8 cellular contexts compared by ENCODE assay signal in the genomic region with DNA sequence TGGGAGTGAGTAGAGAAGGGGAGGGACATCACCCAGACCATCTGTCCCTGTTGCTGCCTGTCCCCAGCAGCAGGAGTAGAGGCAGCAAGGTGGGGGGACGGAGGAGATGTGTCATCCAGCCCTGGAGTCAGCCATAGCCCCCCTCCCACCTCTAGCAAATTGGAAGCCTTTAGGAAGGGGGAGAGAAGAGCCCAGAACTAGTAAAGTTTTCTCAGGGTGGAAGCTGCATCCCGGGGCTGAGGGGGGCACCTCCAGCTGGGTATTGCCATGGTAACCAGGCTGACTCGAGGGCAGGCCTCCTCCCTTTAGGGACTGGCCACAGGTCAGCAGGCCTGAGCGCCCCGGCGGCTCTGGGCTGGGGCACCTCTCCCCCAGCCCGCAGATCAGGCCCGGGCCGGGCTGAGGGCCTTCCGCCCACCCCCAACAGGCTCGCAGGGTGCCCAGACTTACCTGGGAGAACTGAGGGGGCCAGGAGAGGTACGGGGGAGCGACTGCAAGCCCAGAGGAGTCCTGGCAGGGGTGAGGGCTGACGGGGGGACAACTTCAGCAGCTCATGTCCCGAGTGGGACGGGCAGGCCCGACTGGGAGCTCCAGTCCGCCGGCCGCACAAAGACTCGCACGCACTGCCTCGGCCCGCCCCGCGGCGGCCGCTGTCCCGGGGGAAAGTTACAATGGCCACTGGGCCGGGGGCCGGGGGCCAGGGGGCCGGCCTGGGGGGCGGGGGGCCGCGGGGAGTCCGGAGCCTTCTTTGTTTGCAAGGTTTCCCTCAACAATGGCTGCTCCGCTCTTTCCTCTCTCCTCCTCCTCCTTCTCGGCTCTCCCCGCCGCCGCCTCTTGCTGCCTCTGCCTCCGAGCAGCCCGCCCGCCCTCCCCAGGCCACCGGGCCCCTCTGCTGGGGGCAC. TPM values are rescaled to one million over a fixed set of nuclear protein-coding genes. Genes with fewer than 3 reads are reported as not detected.
A peak's percentile ranks its signal among the peaks of the same experiment; 100 is the strongest.
DNase-seq lines count a peak whose midpoint lies in the region; ATAC-seq, FAIRE-seq and TF ChIP-seq lines count a peak whose summit lies in the region.

No MANE protein-coding gene starts in this region.

- peak; percentile 70 for FAIRE-seq in K562 (lab: Jason Lieb, UNC)

- in situ Hi-C loops in K562 (cut with MboI): no loop called here

- no peaks in the 10 kb centered on the region for H3K9me2 ChIP-seq in MM.1S (replicated peaks; ENCODE audit: insufficient read depth, low read length)

- CTCF ChIA-PET in CD4-positive, alpha-beta T cell (lab: Charles Lee): interaction anchor here (0.5 to 1.4 kb wide), 4 partner anchors 10 to 55 kb away, joined by 3 to 4 read pairs (median 4); no protein-coding TSS in a partner anchor
- CTCF ChIA-PET in K562 (lab: Yijun Ruan, JAX; ENCODE audit: low intra/inter-chr PET ratio): interaction anchor here (0.6 kb wide), 1 partner anchor 274 kb away, joined by 3 read pairs; no protein-coding TSS in a partner anchor

- H3K27me3 ChIP-seq in CD4-positive, alpha-beta T cell (ENCODE audit: control insufficient read depth, insufficient read depth, low read length): no peaks in the 10 kb centered on the region
- no peaks in the 10 kb centered on the region for H3K27me3 ChIP-seq in MM.1S (replicated peaks; ENCODE audit: insufficient read depth, low read length)
- H3K27me3 ChIP-seq in K562 (ENCODE audit: control insufficient read depth in 2 of 2, insufficient read depth in 2 of 2, low read length in 2 of 2): no peaks in the 10 kb centered on the region

- POLR2A ChIA-PET in CD4-positive, alpha-beta T cell (lab: Charles Lee): interaction anchor here (1.0 to 2.6 kb wide), 7 partner anchors 10 to 280 kb away, joined by 3 to 12 read pairs (median 3); partner anchors contain the start of genes ARMH3 and PPRC1
- POLR2A ChIA-PET in K562 (lab: Yijun Ruan, JAX): interaction anchor here (0.5 to 4.1 kb wide), 3 partner anchors 11 to 322 kb away, joined by 3 to 27 read pairs (median 3); no protein-coding TSS in a partner anchor

- H3K79me2 ChIP-seq in MM.1S (ENCODE audit: low read length): peaks cover 68% of the 10 kb centered on the region
- H3K79me2 ChIP-seq in K562 (ENCODE audit: control insufficient read depth, insufficient read depth, low read length): peaks cover 99% of the 10 kb centered on the region

- H3K9ac ChIP-seq in MM.1S (ENCODE audit: low read length) (peak overlapping the region; percentile 69; the same call in 1 of the 2 replicates), K562 (ENCODE audit: insufficient read depth in 1 of 2, low read depth in 2 of 2, low read length in 2 of 2) (peak overlapping the region; percentile 91 to 94)

- H3K4me1 ChIP-seq in MM.1S (ENCODE audit: low read length) (peaks cover 35% of the 10 kb centered on the region), K562 (replicated peaks in 1 of 2; ENCODE audit: control insufficient read depth in 2 of 2, insufficient read depth in 2 of 2, low read length in 2 of 2) (peaks cover 42 to 47% of the 10 kb centered on the region in 2 experiments)

- H3K27me3 Mint-ChIP-seq in CD4-positive, alpha-beta T cell: no peaks in the 10 kb centered on the region
- H3K27me3 Mint-ChIP-seq in stimulated activated naive CD8-positive, alpha-beta T cell treated with anti-CD3 and anti-CD28 coated beads, Interleukin-15, Interleukin-2, amounts not matched to agents 100 ng/mL and 50 ng/mL, for 24 hours: no peaks in the 10 kb centered on the region

- no peak for TF ChIP-seq RAD21 in K562 (CRISPR knock-in tag; conservative IDR thresholded peaks at IDR 0.05 in 1 of 2, IDR thresholded peaks at IDR 0.05 in 1 of 2)

- no peak for TF ChIP-seq CTCF in CD4-positive, alpha-beta T cell (IDR thresholded peaks at IDR 0.05)
- TF ChIP-seq CTCF in MM.1S (IDR thresholded peaks at IDR 0.05; ENCODE audit: low read length) (no peak), K562 (IDR thresholded peaks at IDR 0.05 in 2 of 3, conservative IDR thresholded peaks at IDR 0.05 in 1 of 3; ENCODE audit: insufficient read depth in 2 of 3, low read depth in 1 of 3, low read length in 3 of 3) (no peak)

- H3K9me3 ChIP-seq in CD4-positive, alpha-beta T cell (ENCODE audit: control insufficient read depth, low read length): no peaks in the 10 kb centered on the region
- H3K9me3 ChIP-seq in MM.1S (replicated peaks; ENCODE audit: insufficient read depth, low read length) (no peaks in the 10 kb centered on the region), K562 (replicated peaks; ENCODE audit: control insufficient read depth, insufficient read depth, low read depth, low read length) (no peaks in the 10 kb centered on the region)

- H3K36me3 Mint-ChIP-seq in CD4-positive, alpha-beta T cell (ENCODE audit: low read depth): peaks cover 46% of the 10 kb centered on the region
- H3K36me3 Mint-ChIP-seq in stimulated activated naive CD8-positive, alpha-beta T cell treated with anti-CD3 and anti-CD28 coated beads, Interleukin-15, Interleukin-2, amounts not matched to agents 100 ng/mL and 50 ng/mL, for 24 hours (ENCODE audit: low read depth): peaks cover 28% of the 10 kb centered on the region

- H4K20me1 ChIP-seq in MM.1S (ENCODE audit: insufficient read depth, low read length): no peaks in the 10 kb centered on the region
- peaks cover 20% of the 10 kb centered on the region for H4K20me1 ChIP-seq in K562 (replicated peaks; ENCODE audit: control insufficient read depth, insufficient read depth, low read length)

- peak overlapping the region; percentile 72 for H3K4me2 ChIP-seq in MM.1S (ENCODE audit: low read depth, low read length)
- H3K4me2 ChIP-seq in K562 (ENCODE audit: insufficient read depth, low read length): peak overlapping the region; percentile 96

- no peaks in the 10 kb centered on the region for H3K9me3 Mint-ChIP-seq in CD4-positive, alpha-beta T cell
- H3K9me3 Mint-ChIP-seq in stimulated activated naive CD8-positive, alpha-beta T cell treated with anti-CD3 and anti-CD28 coated beads, Interleukin-15, Interleukin-2, amounts not matched to agents 100 ng/mL and 50 ng/mL, for 24 hours: no peaks in the 10 kb centered on the region

- intact Hi-C loops in CD4-positive, alpha-beta T cell (cut with DNase I, micrococcal nuclease): loop anchor here in 1 of 2 experiments (2.0 kb wide), 1 partner anchor 41 kb away; no protein-coding TSS in a partner anchor
- intact Hi-C loops in K562 (cut with micrococcal nuclease): loop anchor here (2.0 to 10.0 kb wide), 2 partner anchors 49 to 269 kb away; partner anchors contain the start of genes HPS6 and KCNIP2

- H3K9me1 ChIP-seq in K562 (ENCODE audit: control insufficient read depth, insufficient read depth, low read length): peaks cover 3% of the 10 kb centered on the region

- H3K27ac Mint-ChIP-seq in CD4-positive, alpha-beta T cell: peak overlapping the region; percentile 89
- peak overlapping the region; percentile 93 for H3K27ac Mint-ChIP-seq in stimulated activated naive CD8-positive, alpha-beta T cell treated with anti-CD3 and anti-CD28 coated beads, Interleukin-15, Interleukin-2, amounts not matched to agents 100 ng/mL and 50 ng/mL, for 24 hours

- H3K4me1 Mint-ChIP-seq in CD4-positive, alpha-beta T cell (ENCODE audit: low read depth): peaks cover 71% of the 10 kb centered on the region
- peaks cover 66% of the 10 kb centered on the region for H3K4me1 Mint-ChIP-seq in stimulated activated naive CD8-positive, alpha-beta T cell treated with anti-CD3 and anti-CD28 coated beads, Interleukin-15, Interleukin-2, amounts not matched to agents 100 ng/mL and 50 ng/mL, for 24 hours (ENCODE audit: low read depth)

- peak; percentile 6 for ATAC-seq in CD4-positive, alpha-beta T cell (ENCODE audit: poor library complexity)
- ATAC-seq in GM19463 (IDR thresholded peaks at IDR 0.05; ENCODE audit: unreplicated experiment) (peak; percentile 19), K562 (peak; percentile 30)

- peaks cover 7% of the 10 kb centered on the region; the same call in 1 of the 2 replicates for H3F3A ChIP-seq in MM.1S (ENCODE audit: insufficient read depth, low read length)

- WGBS in K562 (ENCODE audit: insufficient coverage, low coverage, missing lambda C conversion rate): 0% methylated on average over 8 of the region's 45 CpGs

- 0 out of 2 replicates have a peak overlapping the region, but pooled peaks have one; percentile 54 for H2AFZ ChIP-seq in MM.1S (ENCODE audit: low read length)
- H2AFZ ChIP-seq in K562 (ENCODE audit: low read depth, low read length): no peak overlapping the region

- H3K27ac ChIP-seq in CD4-positive, alpha-beta T cell (ENCODE audit: low read depth, low read length): peak overlapping the region; percentile 43
- H3K27ac ChIP-seq in MM.1S (ENCODE audit: low read length) (no peak overlapping the region), K562 (ENCODE audit: extremely low read depth, low read depth, low read length) (peak overlapping the region; percentile 97)

- TF ChIP-seq EP300 in K562 (IDR thresholded peaks at IDR 0.05; ENCODE audit: low read length): no peak

- DNase-seq in CD4-positive, alpha-beta T cell: no peak
- DNase-seq in MM.1S (no peak), K562 (ENCODE audit: extremely low read depth in 1 of 4, low spot score in 3 of 4) (peak in 2 of 4 experiments; percentile 37 to 62), kidney tubule cell (ENCODE audit: low spot score) (peak; percentile 29), NCI-H1092 (lab: John Stamatoyannopoulos, UW) (no peak), amniotic stem cell (lab: John Stamatoyannopoulos, UW) (no peak)

- H3K4me3 Mint-ChIP-seq in CD4-positive, alpha-beta T cell: peak overlapping the region; percentile 89
- H3K4me3 Mint-ChIP-seq in stimulated activated naive CD8-positive, alpha-beta T cell treated with anti-CD3 and anti-CD28 coated beads, Interleukin-15, Interleukin-2, amounts not matched to agents 100 ng/mL and 50 ng/mL, for 24 hours: peak overlapping the region; percentile 93

- BruUV-seq in K562 (replicated peaks; lab: Mats Ljungman, UMichigan): no TSS peak

- TF ChIP-seq POLR2A in K562 (conservative IDR thresholded peaks at IDR 0.05): no peak

- H3K4me3 ChIP-seq in MM.1S (ENCODE audit: low read length) (peak overlapping the region; percentile 81), K562 (peak overlapping the region; percentile 94)

- H3K36me3 ChIP-seq in MM.1S (replicated peaks; ENCODE audit: insufficient read depth, low read length): peaks cover 3% of the 10 kb centered on the region; the same call in 1 of the 2 replicates
- peaks cover 41% of the 10 kb centered on the region for H3K36me3 ChIP-seq in K562 (ENCODE audit: control insufficient read depth, insufficient read depth, low read length)

RNA-seq across cellular contexts. Expression of gene LDB1, which starts 6.0 kb away (rescaled TPM):
- 100 to 1,000 TPM; 116 to 117 TPM for total RNA-seq in CD4-positive, alpha-beta T cell
- total RNA-seq in K562 (2011; cell fraction: chromatin; rRNA removed; ENCODE audit: low replicate concordance): 255 and 520 TPM in 2 replicates
- total RNA-seq in K562 (2011; cell fraction: nucleolus; rRNA removed): 309 and 317 TPM in 2 replicates
- 210 and 273 TPM in 2 replicates for total RNA-seq in K562 (2011; cell fraction: nucleoplasm; rRNA removed)
- 73.2 and 86.2 TPM in 2 replicates for total RNA-seq in K562 (2014; rRNA removed)
- 46.5 and 57.1 TPM in 2 replicates for total RNA-seq in K562 (2014; rRNA removed; fragmentation: Illumina TruSeq; extraction: Trizol)
- 105 and 107 TPM in 2 replicates for total RNA-seq in K562 (2015; rRNA removed; fragmentation: Illumina TruSeq; extraction: Trizol)
- total RNA-seq in K562 (2021): 120 and 136 TPM in 2 replicates
- polyA plus RNA-seq in K562 (2011; rRNA removed): 137 and 167 TPM in 2 replicates
- polyA plus RNA-seq in K562 (2011; cell fraction: cytosol; rRNA removed): 165 and 219 TPM in 2 replicates
- polyA plus RNA-seq in K562 (2011; cell fraction: nucleus; rRNA removed): 807 and 1,010 TPM in 2 replicates
- 90.4 and 133 TPM in 2 replicates for polyA plus RNA-seq in K562 (2012)
- polyA plus RNA-seq in K562 (2014; fragmentation: Illumina TruSeq; extraction: Trizol): 133 and 137 TPM in 2 replicates
- polyA plus RNA-seq in K562 (2014; fragmentation: Nextera tagmentation; extraction: Ambion mirVana): 1 to 10 TPM; 1.9 TPM
- 111 and 117 TPM in 2 replicates for polyA plus RNA-seq in K562 (2014; rRNA removed)
- polyA minus RNA-seq in K562 (2011; rRNA and poly(A)+ RNA removed): 102 and 187 TPM in 2 replicates
- polyA minus RNA-seq in K562 (2011; cell fraction: cytosol; rRNA and poly(A)+ RNA removed): 80.4 and 97.7 TPM in 2 replicates
- polyA minus RNA-seq in K562 (2011; cell fraction: nucleus; rRNA and poly(A)+ RNA removed): 105 and 141 TPM in 2 replicates

RNA-seq across cellular contexts. Expression of gene PPRC1, which starts 18.6 kb away (rescaled TPM):
- 10 to 100 TPM; 22.0 to 22.9 TPM for total RNA-seq in CD4-positive, alpha-beta T cell
- total RNA-seq in K562 (2011; cell fraction: chromatin; rRNA removed; ENCODE audit: low replicate concordance): 77.8 and 159 TPM in 2 replicates
- 67.4 and 76.5 TPM in 2 replicates for total RNA-seq in K562 (2011; cell fraction: nucleolus; rRNA removed)
- total RNA-seq in K562 (2011; cell fraction: nucleoplasm; rRNA removed): 77.6 and 87.0 TPM in 2 replicates
- 11.8 and 16.8 TPM in 2 replicates for total RNA-seq in K562 (2014; rRNA removed)
- total RNA-seq in K562 (2014; rRNA removed; fragmentation: Illumina TruSeq; extraction: Trizol): 13.4 and 16.2 TPM in 2 replicates
- 16.2 and 17.0 TPM in 2 replicates for total RNA-seq in K562 (2015; rRNA removed; fragmentation: Illumina TruSeq; extraction: Trizol)
- total RNA-seq in K562 (2021): 43.1 and 44.0 TPM in 2 replicates
- 13.6 and 21.6 TPM in 2 replicates for polyA plus RNA-seq in K562 (2011; rRNA removed)
- 13.9 and 15.5 TPM in 2 replicates for polyA plus RNA-seq in K562 (2011; cell fraction: cytosol; rRNA removed)
- 46.7 and 61.2 TPM in 2 replicates for polyA plus RNA-seq in K562 (2011; cell fraction: nucleus; rRNA removed)
- 19.6 and 31.0 TPM in 2 replicates for polyA plus RNA-seq in K562 (2012)
- polyA plus RNA-seq in K562 (2014; fragmentation: Illumina TruSeq; extraction: Trizol): 44.0 and 47.1 TPM in 2 replicates
- 1 to 10 TPM; 8.5 to 9.0 TPM for polyA plus RNA-seq in K562 (2014; fragmentation: Nextera tagmentation; extraction: Ambion mirVana)
- 24.1 and 27.4 TPM in 2 replicates for polyA plus RNA-seq in K562 (2014; rRNA removed)
- polyA minus RNA-seq in K562 (2011; rRNA and poly(A)+ RNA removed): 25.9 and 29.7 TPM in 2 replicates
- 27.4 and 28.0 TPM in 2 replicates for polyA minus RNA-seq in K562 (2011; cell fraction: cytosol; rRNA and poly(A)+ RNA removed)
- polyA minus RNA-seq in K562 (2011; cell fraction: nucleus; rRNA and poly(A)+ RNA removed): 22.3 and 23.7 TPM in 2 replicates

RNA-seq across cellular contexts. Expression of gene NOLC1, which starts 38.0 kb away (rescaled TPM):
- total RNA-seq in CD4-positive, alpha-beta T cell: 10 to 100 TPM; 34.2 to 36.1 TPM
- 57.7 and 71.1 TPM in 2 replicates for total RNA-seq in K562 (2011; cell fraction: chromatin; rRNA removed; ENCODE audit: low replicate concordance)
- total RNA-seq in K562 (2011; cell fraction: nucleolus; rRNA removed): 38.7 and 40.0 TPM in 2 replicates
- 43.8 and 54.6 TPM in 2 replicates for total RNA-seq in K562 (2011; cell fraction: nucleoplasm; rRNA removed)
- total RNA-seq in K562 (2014; rRNA removed) (165 TPM in 2 replicates), K562 (2014; rRNA removed; fragmentation: Illumina TruSeq; extraction: Trizol) (134 and 144 TPM in 2 replicates), K562 (2015; rRNA removed; fragmentation: Illumina TruSeq; extraction: Trizol) (130 and 142 TPM in 2 replicates), K562 (2021) (153 and 170 TPM in 2 replicates)
- polyA plus RNA-seq in K562 (2011; rRNA removed) (133 and 201 TPM in 2 replicates), K562 (2014; fragmentation: Illumina TruSeq; extraction: Trizol) (262 and 310 TPM in 2 replicates), K562 (2014; fragmentation: Nextera tagmentation; extraction: Ambion mirVana) (100 to 1,000 TPM; 102 to 165 TPM), K562 (2014; rRNA removed) (158 and 169 TPM in 2 replicates)
- 89.5 and 95.0 TPM in 2 replicates for polyA plus RNA-seq in K562 (2011; cell fraction: cytosol; rRNA removed)
- polyA plus RNA-seq in K562 (2011; cell fraction: nucleus; rRNA removed): 69.8 and 74.0 TPM in 2 replicates
- 61.8 and 129 TPM in 2 replicates for polyA plus RNA-seq in K562 (2012)
- polyA minus RNA-seq in K562 (2011; rRNA and poly(A)+ RNA removed): 205 and 242 TPM in 2 replicates
- 72.9 and 103 TPM in 2 replicates for polyA minus RNA-seq in K562 (2011; cell fraction: cytosol; rRNA and poly(A)+ RNA removed)
- polyA minus RNA-seq in K562 (2011; cell fraction: nucleus; rRNA and poly(A)+ RNA removed): 13.9 and 24.5 TPM in 2 replicates

RNA-seq across cellular contexts. Expression of gene HPS6, which starts 49.1 kb away (rescaled TPM):
- total RNA-seq in CD4-positive, alpha-beta T cell: 10 to 100 TPM; 12.8 to 15.0 TPM
- total RNA-seq in K562 (2011; cell fraction: chromatin; rRNA removed; ENCODE audit: low replicate concordance): 1.9 and 6.9 TPM in 2 replicates
- 8.7 and 9.2 TPM in 2 replicates for total RNA-seq in K562 (2011; cell fraction: nucleolus; rRNA removed)
- 2.4 and 3.9 TPM in 2 replicates for total RNA-seq in K562 (2011; cell fraction: nucleoplasm; rRNA removed)
- total RNA-seq in K562 (2014; rRNA removed) (12.7 and 17.6 TPM in 2 replicates), K562 (2014; rRNA removed; fragmentation: Illumina TruSeq; extraction: Trizol) (2.3 and 3.8 TPM in 2 replicates), K562 (2015; rRNA removed; fragmentation: Illumina TruSeq; extraction: Trizol) (7.7 and 8.2 TPM in 2 replicates), K562 (2021) (14.0 and 15.1 TPM in 2 replicates)
- polyA plus RNA-seq in K562 (2011; rRNA removed) (2.7 and 3.0 TPM in 2 replicates), K562 (2014; fragmentation: Illumina TruSeq; extraction: Trizol) (4.5 and 6.4 TPM in 2 replicates), K562 (2014; fragmentation: Nextera tagmentation; extraction: Ambion mirVana) (under 1 TPM; 0.45 to 0.55 TPM), K562 (2014; rRNA removed) (6.7 and 8.3 TPM in 2 replicates)
- 3.3 and 9.2 TPM in 2 replicates for polyA plus RNA-seq in K562 (2011; cell fraction: cytosol; rRNA removed)
- 2.3 and 3.7 TPM in 2 replicates for polyA plus RNA-seq in K562 (2011; cell fraction: nucleus; rRNA removed)
- polyA plus RNA-seq in K562 (2012): 7.3 and 7.7 TPM in 2 replicates
- polyA minus RNA-seq in K562 (2011; rRNA and poly(A)+ RNA removed): 2.8 and 4.2 TPM in 2 replicates
- polyA minus RNA-seq in K562 (2011; cell fraction: cytosol; rRNA and poly(A)+ RNA removed): 5.6 and 6.1 TPM in 2 replicates
- 6.1 and 8.1 TPM in 2 replicates for polyA minus RNA-seq in K562 (2011; cell fraction: nucleus; rRNA and poly(A)+ RNA removed)

RNA-seq across cellular contexts. Expression of gene ARMH3, which starts 58.2 kb away (rescaled TPM):
- 10 to 100 TPM; 17.7 to 18.9 TPM for total RNA-seq in CD4-positive, alpha-beta T cell
- total RNA-seq in K562 (2011; cell fraction: chromatin; rRNA removed; ENCODE audit: low replicate concordance): not detected in 2 replicates
- total RNA-seq in K562 (2011; cell fraction: nucleolus; rRNA removed): 0.83 and 1.1 TPM in 2 replicates
- total RNA-seq in K562 (2011; cell fraction: nucleoplasm; rRNA removed): not detected in 2 replicates
- 0.53 TPM in 1 of 2 replicates, not detected in the other for total RNA-seq in K562 (2014; rRNA removed)
- total RNA-seq in K562 (2014; rRNA removed; fragmentation: Illumina TruSeq; extraction: Trizol): not detected in 2 replicates
- total RNA-seq in K562 (2015; rRNA removed; fragmentation: Illumina TruSeq; extraction: Trizol): 0.29 and 0.49 TPM in 2 replicates
- 0.73 and 0.89 TPM in 2 replicates for total RNA-seq in K562 (2021)
- not detected in 2 replicates for polyA plus RNA-seq in K562 (2011; rRNA removed)
- polyA plus RNA-seq in K562 (2011; cell fraction: cytosol; rRNA removed): not detected in 2 replicates
- 0.61 and 0.83 TPM in 2 replicates for polyA plus RNA-seq in K562 (2011; cell fraction: nucleus; rRNA removed)
- polyA plus RNA-seq in K562 (2012): 0.40 TPM in 1 of 2 replicates, not detected in the other
- not detected in 2 replicates for polyA plus RNA-seq in K562 (2014; fragmentation: Illumina TruSeq; extraction: Trizol)
- not detected for polyA plus RNA-seq in K562 (2014; fragmentation: Nextera tagmentation; extraction: Ambion mirVana)
- polyA plus RNA-seq in K562 (2014; rRNA removed): not detected in 2 replicates
- not detected in 2 replicates for polyA minus RNA-seq in K562 (2011; rRNA and poly(A)+ RNA removed)
- not detected in 2 replicates for polyA minus RNA-seq in K562 (2011; cell fraction: cytosol; rRNA and poly(A)+ RNA removed)
- 0.54 and 1.7 TPM in 2 replicates for polyA minus RNA-seq in K562 (2011; cell fraction: nucleus; rRNA and poly(A)+ RNA removed)
